ENCODE assay signal across 8 cellular contexts in the genomic region with DNA sequence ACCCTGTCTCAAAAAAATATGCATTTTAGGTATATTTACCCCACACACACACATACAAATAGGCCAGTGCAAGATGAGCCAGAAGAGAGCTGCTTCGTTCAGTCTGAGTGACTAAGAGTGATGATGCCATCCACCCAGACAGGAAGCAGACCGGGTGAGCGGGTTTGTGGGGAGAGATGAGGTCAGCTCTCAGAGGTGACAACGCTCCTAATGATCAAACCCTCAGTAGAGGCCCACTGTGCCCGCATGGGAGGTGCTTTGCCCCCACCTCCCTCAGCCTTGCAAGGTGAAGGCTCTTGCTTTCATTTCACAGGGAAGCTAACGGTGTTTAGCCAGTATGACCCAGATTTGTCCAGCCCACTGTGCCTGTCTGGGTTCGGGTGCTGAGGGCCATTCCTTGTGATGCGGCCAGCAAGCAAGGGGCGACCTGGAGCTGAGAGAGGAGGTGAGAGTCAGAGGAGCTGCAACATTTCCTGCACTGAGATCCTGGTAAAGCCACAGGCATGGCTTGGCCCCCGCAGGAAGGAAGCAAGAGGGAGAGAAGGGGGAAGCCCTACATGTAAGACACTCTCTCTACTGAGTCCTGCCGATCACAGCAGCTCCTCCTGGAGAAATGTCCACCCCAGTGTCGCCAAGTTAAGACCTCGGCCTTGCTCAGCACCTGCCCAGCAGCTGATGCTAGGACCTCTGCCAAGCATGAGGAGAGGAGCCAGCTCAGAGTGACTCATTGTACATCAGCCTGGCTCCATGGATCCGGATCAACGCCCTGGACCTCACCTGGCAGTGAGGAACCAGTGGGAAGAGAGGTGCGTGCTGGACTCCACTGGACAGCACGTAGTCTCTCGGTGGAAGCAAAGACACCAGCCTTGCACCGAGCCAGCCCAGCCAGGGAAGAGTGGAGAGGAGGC. TPM values are rescaled to one million over a fixed set of nuclear protein-coding genes. Genes with fewer than 3 reads are reported as not detected.
DNase-seq lines count a peak whose midpoint lies in the region; ATAC-seq and TF ChIP-seq lines count a peak whose summit lies in the region.

No MANE protein-coding gene starts in this region.

- peak overlapping the region; percentile 36 for H3K4me2 ChIP-seq in DOHH2 (ENCODE audit: low read length)

- peak; percentile 99 for ATAC-seq in GM21717 (IDR thresholded peaks at IDR 0.05; ENCODE audit: unreplicated experiment)

- no peaks in the 10 kb centered on the region for H3K36me3 ChIP-seq in DOHH2 (ENCODE audit: control insufficient read depth, low read length)
- no peaks in the 10 kb centered on the region for H3K36me3 ChIP-seq in brain microvascular endothelial cell (replicated peaks)

- no peaks in the 10 kb centered on the region for H3K9me3 ChIP-seq in DOHH2 (ENCODE audit: control insufficient read depth, insufficient read depth, low read length)

- H3K79me2 ChIP-seq in DOHH2 (ENCODE audit: control insufficient read depth, low read length) = no peaks in the 10 kb centered on the region

- H3K4me3 ChIP-seq in DOHH2 (ENCODE audit: low read length) (no peak overlapping the region), brain microvascular endothelial cell (ENCODE audit: low read depth, low read length) (no peak overlapping the region)

- TF ChIP-seq CTCF in DOHH2 (IDR thresholded peaks at IDR 0.05; ENCODE audit: low read depth, low read length, poor library complexity, severe bottlenecking) = no peak
- TF ChIP-seq CTCF in brain microvascular endothelial cell (IDR thresholded peaks at IDR 0.05; ENCODE audit: low read depth, low read length, missing control alignments) = no peak

- DNase-seq in KBM-7 = peak; percentile 81
- DNase-seq in UCSD-AML1 (lab: John Stamatoyannopoulos, UW; ENCODE audit: unreplicated experiment) = peak; percentile 82
- peak; percentile 85 for DNase-seq in brain microvascular endothelial cell
- peak; percentile 46 to 82 for DNase-seq in lung microvascular endothelial cell (ENCODE audit: low read depth in 2 of 2)
- peak; percentile 82 to 86 for DNase-seq in stimulated activated CD8-positive, alpha-beta memory T cell treated with anti-CD3 and anti-CD28 coated beads, Interleukin-7, amount 100 ng/mL, for 4 hours (ENCODE audit: low read depth in 2 of 2)
- no peak for DNase-seq in OCI-M2 (lab: John Stamatoyannopoulos, UW; ENCODE audit: unreplicated experiment)

- H4K20me1 ChIP-seq in DOHH2 (ENCODE audit: control insufficient read depth, insufficient read depth, low read depth, low read length) = no peaks in the 10 kb centered on the region

- H3K4me1 ChIP-seq in DOHH2 (ENCODE audit: control insufficient read depth, low read length) = peaks cover 7% of the 10 kb centered on the region

- no peaks in the 10 kb centered on the region for H3F3A ChIP-seq in DOHH2 (ENCODE audit: control insufficient read depth, insufficient read depth)

- no peaks in the 10 kb centered on the region for H3K27me3 ChIP-seq in DOHH2 (ENCODE audit: control insufficient read depth, low read length)
- no peaks in the 10 kb centered on the region for H3K27me3 ChIP-seq in brain microvascular endothelial cell (replicated peaks)

- in situ Hi-C loops in KBM-7 (cut with MboI; ENCODE audit: low pct_unique_long_range_greater_than_20kb, low sequenced_read_pairs) = loop anchor here (25.0 kb wide), 1 partner anchor 562 kb away; no protein-coding TSS in a partner anchor
- in situ Hi-C loops in brain microvascular endothelial cell (cut with HindIII; ENCODE audit: low pct_ligation_motif_present, low sequenced_read_pairs) = no loop called here

- no peak overlapping the region for H3K27ac ChIP-seq in DOHH2 (ENCODE audit: low read depth, low read length)
- H3K27ac ChIP-seq in brain microvascular endothelial cell = no peak overlapping the region

- H3K9me2 ChIP-seq in DOHH2 (replicated peaks; ENCODE audit: control insufficient read depth, low read length) = no peaks in the 10 kb centered on the region

RNA-seq across cellular contexts. Expression of a gene that starts 37.0 kb away (rescaled TPM):
- 24.4 and 43.8 TPM in 2 replicates for total RNA-seq in lung microvascular endothelial cell

RNA-seq across cellular contexts. Expression of a gene that starts 50.4 kb away (rescaled TPM):
- 25.5 and 31.9 TPM in 2 replicates for total RNA-seq in lung microvascular endothelial cell

RNA-seq across cellular contexts. Expression of a gene that starts 55.8 kb away (rescaled TPM):
- 63.4 and 119 TPM in 2 replicates for total RNA-seq in lung microvascular endothelial cell
